Comparison of ENCODE assay signal across 1 cellular context in the genomic region with DNA sequence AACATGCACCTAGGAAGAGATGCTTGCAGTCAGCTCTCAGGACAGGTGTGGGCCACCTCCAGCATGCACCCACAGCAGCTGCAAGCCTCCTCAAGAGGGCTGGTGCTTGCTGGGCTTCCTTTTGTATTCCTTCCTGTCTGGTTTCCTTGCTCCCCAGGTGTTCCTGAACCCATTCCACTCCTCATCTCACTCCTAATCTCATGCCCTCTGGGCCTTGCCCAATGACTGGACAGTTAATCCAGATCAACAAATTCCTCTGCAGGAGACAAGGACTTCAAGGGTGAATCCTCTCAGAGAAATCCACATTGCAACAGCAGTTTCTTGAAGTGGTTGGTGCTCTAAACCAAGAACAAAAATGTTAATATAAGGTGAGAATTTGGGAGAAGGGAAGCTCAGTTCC.
TF ChIP-seq lines count a peak whose summit lies in the region.

No MANE protein-coding gene starts in this region.

TF ChIP-seq in H1, 55 proteins besides CTCF, POLR2A, EP300 and RAD21:
- no peak for TF ChIP-seq MAFK (IDR thresholded peaks at IDR 0.05; ENCODE audit: low read depth, low read length)
- TF ChIP-seq TAF7 (optimal IDR thresholded peaks at IDR 0.05; ENCODE audit: borderline replicate concordance, low read depth, low read length), result no peak
- no peak for TF ChIP-seq ASH2L (IDR thresholded peaks at IDR 0.05; ENCODE audit: low read length)
- TF ChIP-seq BCL11A (IDR thresholded peaks at IDR 0.05; ENCODE audit: low read depth in 2 of 2, low read length in 2 of 2), result no peak
- no peak for TF ChIP-seq HDAC6 (IDR thresholded peaks at IDR 0.05; ENCODE audit: low read depth, low read length)
- no peak for TF ChIP-seq SUZ12 (IDR thresholded peaks at IDR 0.05; ENCODE audit: low read length)
- TF ChIP-seq FOSL1 (IDR thresholded peaks at IDR 0.05; ENCODE audit: insufficient read depth, low read depth, low read length), result no peak
- no peak for TF ChIP-seq POU5F1 (IDR thresholded peaks at IDR 0.05; ENCODE audit: low read depth, low read length)
- TF ChIP-seq TCF12 (IDR thresholded peaks at IDR 0.05; ENCODE audit: low read depth, low read length), result no peak
- TF ChIP-seq TAF1 (IDR thresholded peaks at IDR 0.05; ENCODE audit: low read depth, low read length), result no peak
- TF ChIP-seq CREB1 (IDR thresholded peaks at IDR 0.05), result no peak
- TF ChIP-seq SP4 (IDR thresholded peaks at IDR 0.05; ENCODE audit: low read length), result no peak
- TF ChIP-seq ZNF274 (IDR thresholded peaks at IDR 0.05; ENCODE audit: borderline replicate concordance, extremely low read depth, low read length), result no peak
- TF ChIP-seq RNF2 (IDR thresholded peaks at IDR 0.05; ENCODE audit: borderline replicate concordance, low read depth, low read length, missing control alignments, poor library complexity, severe bottlenecking), result no peak
- no peak for TF ChIP-seq KDM1A (IDR thresholded peaks at IDR 0.05; ENCODE audit: borderline replicate concordance, low read length)
- no peak for TF ChIP-seq BACH1 (IDR thresholded peaks at IDR 0.05; ENCODE audit: low read length)
- TF ChIP-seq, protein P1, sequence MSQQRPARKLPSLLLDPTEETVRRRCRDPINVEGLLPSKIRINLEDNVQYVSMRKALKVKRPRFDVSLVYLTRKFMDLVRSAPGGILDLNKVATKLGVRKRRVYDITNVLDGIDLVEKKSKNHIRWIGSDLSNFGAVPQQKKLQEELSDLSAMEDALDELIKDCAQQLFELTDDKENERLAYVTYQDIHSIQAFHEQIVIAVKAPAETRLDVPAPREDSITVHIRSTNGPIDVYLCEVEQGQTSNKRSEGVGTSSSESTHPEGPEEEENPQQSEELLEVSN (IDR thresholded peaks at IDR 0.05), result no peak
